17 cellular contexts compared by ENCODE assay signal in the genomic region with DNA sequence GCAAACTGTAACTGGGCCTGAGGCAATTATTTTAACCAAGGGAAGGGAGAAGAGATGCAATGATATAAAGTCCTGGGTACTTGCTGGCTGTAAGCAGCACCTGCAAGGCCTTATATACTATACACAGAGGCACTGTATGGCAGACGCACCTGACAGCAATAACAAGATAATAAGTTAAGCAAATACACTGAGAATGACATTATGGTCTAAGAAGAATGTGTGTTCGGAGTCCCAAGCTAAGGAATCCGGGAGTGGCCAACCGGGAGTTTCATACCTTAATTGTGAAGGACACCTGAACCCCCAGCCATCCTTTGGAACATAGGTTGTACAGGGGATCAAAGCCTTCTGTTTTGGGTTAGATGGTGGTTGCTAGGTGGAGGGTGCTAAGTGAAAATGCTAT. TPM values are rescaled to one million over a fixed set of nuclear protein-coding genes. Genes with fewer than 3 reads are reported as not detected.
DNase-seq lines count a peak whose midpoint lies in the region; TF ChIP-seq lines count a peak whose summit lies in the region.
"Had no signal": no experiment of that assay in that cellular context is flagged by ENCODE, and none has a peak within 500 bp of the region (broad histone marks: within the 10 kb centered on the region; RNA-seq: fewer than 3 reads in every experiment).

No MANE protein-coding gene starts in this region.

- peaks cover 17% of the 10 kb centered on the region for H3K27me3 Mint-ChIP-seq in nephron (ENCODE audit: low read depth)
- peaks cover 32% of the 10 kb centered on the region for H3K27me3 Mint-ChIP-seq in T-helper 2 cell treated with Interferon-gamma antibody and Interleukin-4, amounts not matched to agents 5 μg/mL and 100 μg/mL, for 36 hours (ENCODE audit: low read depth)

- no peak overlapping the region for H2BK12ac ChIP-seq in trophoblast cell (ENCODE audit: low read length)

- H3K4me2 ChIP-seq in hepatocyte (peak overlapping the region; percentile 12), trophoblast cell (ENCODE audit: low read length) (no peak overlapping the region)

- H3K36me3 ChIP-seq in hepatocyte (replicated peaks; ENCODE audit: insufficient read depth, low read depth) (no peaks in the 10 kb centered on the region), trophoblast cell (ENCODE audit: control insufficient read depth in 1 of 2, insufficient read depth in 2 of 2, low read length in 2 of 2) (no peaks in the 10 kb centered on the region)

- H3K27me3 ChIP-seq in hepatocyte (no peaks in the 10 kb centered on the region), trophoblast cell (ENCODE audit: insufficient read depth, low read length) (no peaks in the 10 kb centered on the region)

- WGBS in hepatocyte (ENCODE audit: low lambda C conversion rate, missing lambda C conversion rate): 56% methylated on average over 4 of the region's 4 CpGs
- WGBS in trophoblast cell (ENCODE audit: extremely low coverage, insufficient coverage, insufficient read length): no CpG with 5 or more reads among the region's 4 CpGs

- H3K27ac ChIP-seq in hepatocyte (peak overlapping the region; percentile 84), trophoblast cell (ENCODE audit: low read depth, low read length) (no peak overlapping the region)

- H2AFZ ChIP-seq in hepatocyte (no peak overlapping the region), trophoblast cell (ENCODE audit: insufficient read depth, low read length, poor library complexity) (no peak overlapping the region)

- no peak overlapping the region for H3K4me3 ChIP-seq in hepatocyte
- H3K4me3 ChIP-seq in trophoblast cell (ENCODE audit: low read depth, low read length): no peak overlapping the region

- H4K12ac ChIP-seq in trophoblast cell (ENCODE audit: low read depth, low read length): no peak overlapping the region

- H3K4me1 ChIP-seq in hepatocyte (ENCODE audit: insufficient read depth) (peaks cover 48% of the 10 kb centered on the region), trophoblast cell (ENCODE audit: control insufficient read depth in 1 of 2, insufficient read depth in 2 of 2, low read length in 2 of 2) (peaks cover 3 to 5% of the 10 kb centered on the region in 2 experiments)

- H3K9me3 ChIP-seq in hepatocyte (ENCODE audit: low read depth) (no peaks in the 10 kb centered on the region), trophoblast cell (ENCODE audit: insufficient read depth, low read depth, low read length) (no peaks in the 10 kb centered on the region)

- no peak overlapping the region for H3K18ac ChIP-seq in trophoblast cell (ENCODE audit: low read length)

- H4K8ac ChIP-seq in trophoblast cell (ENCODE audit: low read depth, low read length): no peak overlapping the region

- H3K79me1 ChIP-seq in trophoblast cell (ENCODE audit: low read length): peaks cover 2% of the 10 kb centered on the region

- no peaks in the 10 kb centered on the region for H3K79me2 ChIP-seq in hepatocyte
- H3K79me2 ChIP-seq in trophoblast cell (ENCODE audit: control insufficient read depth, insufficient read depth, low read length, poor library complexity): no peaks in the 10 kb centered on the region

- H3K9me2 ChIP-seq in hepatocyte (replicated peaks; ENCODE audit: insufficient read depth): no peaks in the 10 kb centered on the region

- H3K9me3 Mint-ChIP-seq in nephron: no peaks in the 10 kb centered on the region
- H3K9me3 Mint-ChIP-seq in T-helper 2 cell treated with Interferon-gamma antibody and Interleukin-4, amounts not matched to agents 5 μg/mL and 100 μg/mL, for 36 hours: no peaks in the 10 kb centered on the region
- H3K9me3 Mint-ChIP-seq: CD8-positive, alpha-beta T cell; HFFc6 had no signal

- no peak overlapping the region for H3K4ac ChIP-seq in trophoblast cell (ENCODE audit: low read depth, low read length)

- no peaks in the 10 kb centered on the region for H4K20me1 ChIP-seq in hepatocyte (ENCODE audit: insufficient read depth, poor library complexity, severe bottlenecking)

- H3K9ac ChIP-seq in trophoblast cell (ENCODE audit: low read length): no peak overlapping the region

- H3K27ac Mint-ChIP-seq in nephron: peak overlapping the region; percentile 93 to 97 (median 95)
- H3K27ac Mint-ChIP-seq in T-helper 2 cell treated with Interferon-gamma antibody and Interleukin-4, amounts not matched to agents 5 μg/mL and 100 μg/mL, for 36 hours: no peak overlapping the region
- H3K27ac Mint-ChIP-seq: CD14-positive monocyte; CD8-positive, alpha-beta T cell; HFFc6 had no signal

- H2AK5ac ChIP-seq in trophoblast cell (ENCODE audit: low read length): no peak overlapping the region

- no peak overlapping the region for H2BK5ac ChIP-seq in trophoblast cell (ENCODE audit: low read depth, low read length, poor library complexity)

- H4K91ac ChIP-seq in trophoblast cell (ENCODE audit: low read depth, low read length): no peak overlapping the region

- no peak overlapping the region for H2BK120ac ChIP-seq in trophoblast cell (ENCODE audit: insufficient read depth, low read length, poor library complexity)

- TF ChIP-seq CTCF in hepatocyte (IDR thresholded peaks at IDR 0.05; ENCODE audit: poor library complexity) (no peak), nephron (IDR thresholded peaks at IDR 0.05; ENCODE audit: unreplicated experiment in 3 of 3) (no peak)

- no peak overlapping the region for H3K23ac ChIP-seq in trophoblast cell (ENCODE audit: low read length)

- DNase-seq in LoVo (ENCODE audit: low spot score) (peak; percentile 23), hepatocyte (ENCODE audit: low spot score) (peak; percentile 35), AG20443 (ENCODE audit: low spot score) (no peak), trophoblast cell (no peak)
- no peak for DNase-seq in T-helper 2 cell treated with Interferon-gamma antibody and Interleukin-4, amounts not matched to agents 5 μg/mL and 100 μg/mL, for 36 hours (ENCODE audit: low spot score)
- DNase-seq in activated effector memory CD4-positive, alpha-beta T cell treated with Interleukin-2 at 50 U/mL for 16 hours: no peak
- DNase-seq: COR-L47, DMS53, GF-D8, HCEC 1CT, HFFc6 had no signal

- peaks cover 50% of the 10 kb centered on the region for H3K4me1 Mint-ChIP-seq in nephron
- peaks cover 11% of the 10 kb centered on the region for H3K4me1 Mint-ChIP-seq in T-helper 2 cell treated with Interferon-gamma antibody and Interleukin-4, amounts not matched to agents 5 μg/mL and 100 μg/mL, for 36 hours (ENCODE audit: low read depth)

- no peak overlapping the region for H3K4me3 Mint-ChIP-seq in nephron
- no peak overlapping the region for H3K4me3 Mint-ChIP-seq in T-helper 2 cell treated with Interferon-gamma antibody and Interleukin-4, amounts not matched to agents 5 μg/mL and 100 μg/mL, for 36 hours
- H3K4me3 Mint-ChIP-seq: CD14-positive monocyte; CD8-positive, alpha-beta T cell; HFFc6 had no signal

- no peaks in the 10 kb centered on the region for H3K36me3 Mint-ChIP-seq in nephron (ENCODE audit: low read depth)
- no peaks in the 10 kb centered on the region for H3K36me3 Mint-ChIP-seq in T-helper 2 cell treated with Interferon-gamma antibody and Interleukin-4, amounts not matched to agents 5 μg/mL and 100 μg/mL, for 36 hours (ENCODE audit: low read depth)
- H3K36me3 Mint-ChIP-seq: CD14-positive monocyte; CD8-positive, alpha-beta T cell had no signal

- H3K14ac ChIP-seq in trophoblast cell (ENCODE audit: low read length): no peak overlapping the region

RNA-seq across cellular contexts. Expression of gene FAM240A, which starts 13.7 kb away (rescaled TPM):
- not detected in 2 replicates for total RNA-seq in hepatocyte
- not detected in 2 replicates for polyA plus RNA-seq in hepatocyte
- not detected in 2 replicates for polyA plus RNA-seq in trophoblast cell (2013)
- total RNA-seq: CD8-positive, alpha-beta T cell; H4; HFFc6; HT1080 had no signal
- polyA plus RNA-seq: BJ, CD14-positive monocyte had no signal

RNA-seq across cellular contexts. Expression of gene LRRC2, which starts 59.9 kb away (rescaled TPM):
- total RNA-seq in hepatocyte: 0.28 and 0.60 TPM in 2 replicates
- polyA plus RNA-seq in hepatocyte: 2.0 and 4.4 TPM in 2 replicates
- 0.07 and 0.11 TPM in 2 replicates for polyA plus RNA-seq in trophoblast cell (2013)
- polyA plus RNA-seq: CD14-positive monocyte had no signal

Comparison
In these comparisons a context has a peak if more than half of its experiments do, and no peak if none do; other contexts are left out.
1. DNase-seq: peak in LoVo (single experiment) and hepatocyte (single experiment); none in T-helper 2 cell treated with Interferon-gamma antibody and Interleukin-4, amounts not matched to agents 5 μg/mL and 100 μg/mL, for 36 hours (single experiment), AG20443 (single experiment), trophoblast cell (0 of 2) and activated effector memory CD4-positive, alpha-beta T cell treated with Interleukin-2 at 50 U/mL for 16 hours (single experiment).